27 cellular contexts compared by ENCODE assay signal in the genomic region with DNA sequence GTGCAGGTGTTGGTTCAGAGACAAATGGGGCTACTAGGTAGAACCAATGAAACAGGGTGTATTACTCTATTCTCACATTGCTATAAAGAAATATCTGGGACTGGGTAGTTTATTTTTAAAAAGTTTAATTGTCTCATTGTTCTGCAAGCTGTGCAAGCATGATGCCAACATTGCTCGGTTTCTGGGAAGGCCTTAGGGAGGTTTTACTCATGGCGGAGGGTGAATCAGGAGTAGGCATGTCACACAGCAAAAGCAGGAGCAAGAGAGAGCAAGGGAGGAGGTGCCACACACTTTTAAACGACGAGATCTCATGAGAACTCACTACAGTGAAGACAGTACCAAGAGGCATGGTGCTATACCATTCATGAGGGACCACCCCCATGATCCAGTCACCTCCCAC.
"Had no signal": no experiment of that assay in that cellular context is flagged by ENCODE, and none has a peak within 500 bp of the region (broad histone marks: within the 10 kb centered on the region; RNA-seq: fewer than 3 reads in every experiment).

No MANE protein-coding gene starts in this region.

- H3K27me3 Mint-ChIP-seq: IgD-negative memory B cell had no signal

- DNase-seq: Kasumi-1, MV-4-11, NCI-H1048, NCI-H1105, NCI-H1417, NCI-H1436 treated with DMSO at 0.1 percent for 48 hours, NCI-H1694, NCI-H1930, NCI-H2081, NCI-H2171, NCI-H226, NCI-H446, NCI-H510A, NCI-H524 treated with DMSO at 0.1 percent for 48 hours, NCI-H69, NCI-H774, Right ventricle myocardium superior, RPMI8226, SIG-M5 had no signal

- H3K9ac ChIP-seq: KMS-11 had no signal

- H3K4me3 ChIP-seq: K562, SJSA1, SK-N-MC had no signal

- H3K4me1 ChIP-seq: SJSA1 had no signal

- H3K4me3 Mint-ChIP-seq: IgD-negative memory B cell had no signal

- H3K27me3 ChIP-seq: SJSA1 had no signal

- H3K9me3 ChIP-seq: SJSA1 had no signal

- ATAC-seq: K562 had no signal

- H3K4me2 ChIP-seq: KMS-11 had no signal

- H3K27ac ChIP-seq: HL-60, KMS-11, SJSA1, SK-N-MC had no signal

- H3K36me3 ChIP-seq: SJSA1 had no signal

- FAIRE-seq: HTR-8/SVneo, K562, RCC 7860 had no signal

- H3K27ac Mint-ChIP-seq: IgD-negative memory B cell had no signal

- H3K36me3 Mint-ChIP-seq: IgD-negative memory B cell had no signal
